Comparison of ENCODE assay signal across 14 cellular contexts in genomic region chr15:41487376-41487775, GRCh38. TPM values are rescaled to one million over a fixed set of nuclear protein-coding genes. Genes with fewer than 3 reads are reported as not detected.
"Had no signal": no experiment of that assay in that cellular context is flagged by ENCODE, and none has a peak within 500 bp of the region (broad histone marks: within the 10 kb centered on the region; RNA-seq: fewer than 3 reads in every experiment).

No MANE protein-coding gene starts in this region.

- H3K4me2 ChIP-seq: neural progenitor cell had no signal

- DNase-seq: activated CD4-positive, alpha-beta T cell treated with anti-CD3 and anti-CD28 coated beads for 1 hour; activated CD8-positive, alpha-beta memory T cell treated with anti-CD3 and anti-CD28 coated beads, Interleukin-2, amount 50 U/mL, for 4 hours; activated effector memory CD4-positive, alpha-beta T cell treated with Interleukin-2 at 50 U/mL for 16 hours; amniotic stem cell; cerebellar nuclear complex; glutamatergic neuron; immature natural killer cell; left lung; mesenchymal stem cell; T1000 had no signal

- H3K9ac ChIP-seq: neural progenitor cell had no signal

- ATAC-seq: activated CD8-positive, alpha-beta T cell treated with anti-CD3 and anti-CD28 coated beads for 36 hours; left lung had no signal

- H3K4me3 ChIP-seq: left lung, neural progenitor cell, skin epidermis, tibial nerve had no signal

- H3K9me3 ChIP-seq: left lung, tibial nerve had no signal

- H3K27ac ChIP-seq: left lung, neural progenitor cell, skin epidermis, tibial nerve had no signal

- H2AFZ ChIP-seq: neural progenitor cell had no signal

- H3K36me3 ChIP-seq: neural progenitor cell had no signal

RNA-seq across cellular contexts. Expression of gene ITPKA, which starts 6.3 kb away (rescaled TPM):
- total RNA-seq: tibial nerve had no signal
- polyA plus RNA-seq: immature natural killer cell had no signal
